In genomic region chr12:64745259-64745807, GRCh38 we compare ENCODE assay signal across 15 cellular contexts. TPM values are rescaled to one million over a fixed set of nuclear protein-coding genes. Genes with fewer than 3 reads are reported as not detected.
A peak's percentile ranks its signal among the peaks of the same experiment; 100 is the strongest.
DNase-seq lines count a peak whose midpoint lies in the region; ATAC-seq, FAIRE-seq and TF ChIP-seq lines count a peak whose summit lies in the region.
"Had no signal": no experiment of that assay in that cellular context is flagged by ENCODE, and none has a peak within 500 bp of the region (broad histone marks: within the 10 kb centered on the region; RNA-seq: fewer than 3 reads in every experiment).

No MANE protein-coding gene starts in this region.

- H3K4me3 Mint-ChIP-seq in astrocyte (ENCODE audit: unreplicated experiment) = no peak overlapping the region

- no peak for TF ChIP-seq CTCF in A549 (IDR thresholded peaks at IDR 0.05)
- TF ChIP-seq CTCF in astrocyte (IDR thresholded peaks at IDR 0.05; ENCODE audit: insufficient read depth, low read depth, low read length) = no peak
- no peak for TF ChIP-seq CTCF in mucosa of descending colon (IDR thresholded peaks at IDR 0.05)
- TF ChIP-seq CTCF in kidney (IDR thresholded peaks at IDR 0.05; ENCODE audit: borderline replicate concordance, extremely low read depth, insufficient read depth) = no peak
- TF ChIP-seq CTCF in D721Med (IDR thresholded peaks at IDR 0.05; ENCODE audit: insufficient read depth, missing control alignments) = no peak

- no peaks in the 10 kb centered on the region for H3K27me3 ChIP-seq in astrocyte (ENCODE audit: insufficient read depth, low read length)

- H3K4me1 Mint-ChIP-seq in astrocyte (ENCODE audit: low read depth, unreplicated experiment) = peaks cover 27% of the 10 kb centered on the region

- WGBS in A549 (ENCODE audit: missing lambda C conversion rate) = 77% methylated on average over 7 of the region's 7 CpGs

- TF ChIP-seq POLR2A in A549 (IDR thresholded peaks at IDR 0.05; ENCODE audit: low read length) = no peak

- FAIRE-seq in A549 (lab: Jason Lieb, UNC) (no peak), astrocyte (lab: Jason Lieb, UNC) (no peak), kidney (lab: Jason Lieb, UNC) (no peak), D721Med (lab: Jason Lieb, UNC) (no peak)
- FAIRE-seq: GM12892 had no signal

- H2AFZ ChIP-seq in astrocyte (ENCODE audit: low read depth, low read length) = no peak overlapping the region

- H3K36me3 ChIP-seq in astrocyte (ENCODE audit: insufficient read depth, low read length) (peaks cover 18% of the 10 kb centered on the region), mucosa of descending colon (ENCODE audit: low read depth) (no peaks in the 10 kb centered on the region), kidney (ENCODE audit: control insufficient read depth in 1 of 2, insufficient read depth in 2 of 2, low read length in 2 of 2) (peaks cover 35 to 54% of the 10 kb centered on the region in 2 donors)

- no peak overlapping the region for H3K9ac ChIP-seq in astrocyte (ENCODE audit: low read length)
- H3K9ac ChIP-seq in kidney (ENCODE audit: low read length in 2 of 2) = no peak overlapping the region

- H3K27me3 Mint-ChIP-seq in astrocyte (ENCODE audit: low read depth, unreplicated experiment) = no peaks in the 10 kb centered on the region

- no peak for DNase-seq in A549 (ENCODE audit: low read depth in 1 of 2, low spot score in 1 of 2)
- peak; percentile 65 for DNase-seq in NCI-H69 (lab: John Stamatoyannopoulos, UW)
- no peak for DNase-seq in astrocyte (ENCODE audit: low read depth)
- no peak for DNase-seq in mucosa of descending colon
- DNase-seq in kidney = no peak
- no peak for DNase-seq in NCI-H1105 (lab: John Stamatoyannopoulos, UW)
- DNase-seq in D721Med (ENCODE audit: insufficient read length, low spot score) = no peak
- DNase-seq: DND-41, GDM1, NCI-H1436, NCI-H2029 treated with DMSO at 0.1 percent for 48 hours, NCI-H526 treated with DMSO at 0.1 percent for 48 hours had no signal

- H3K4me3 ChIP-seq in A549 (no peak overlapping the region), astrocyte (ENCODE audit: insufficient read depth, low read depth, low read length) (no peak overlapping the region), mucosa of descending colon (no peak overlapping the region), kidney (ENCODE audit: low read length in 2 of 2) (no peak overlapping the region)
- H3K4me3 ChIP-seq: HAP-1 had no signal

- peak overlapping the region; percentile 59; the same call in 1 of the 3 replicates for H3K4me2 ChIP-seq in A549
- H3K4me2 ChIP-seq in astrocyte (ENCODE audit: low read length) = peak overlapping the region; percentile 72

- no peak overlapping the region for H3K27ac Mint-ChIP-seq in astrocyte (ENCODE audit: unreplicated experiment)

- H3K4me1 ChIP-seq in A549 (peaks cover 21% of the 10 kb centered on the region), astrocyte (ENCODE audit: insufficient read depth, low read length) (peaks cover 4% of the 10 kb centered on the region), mucosa of descending colon (ENCODE audit: low read depth) (no peaks in the 10 kb centered on the region), kidney (ENCODE audit: control insufficient read depth in 1 of 2, insufficient read depth in 1 of 2, low read depth in 1 of 2, low read length in 2 of 2) (no peaks in the 10 kb centered on the region)

- no peak for TF ChIP-seq RAD21 in A549 (conservative IDR thresholded peaks at IDR 0.05 in 1 of 2, IDR thresholded peaks at IDR 0.05 in 1 of 2)

- H3K27ac ChIP-seq in A549 = no peak overlapping the region
- H3K27ac ChIP-seq in astrocyte (ENCODE audit: low read depth, low read length) = no peak overlapping the region
- no peak overlapping the region for H3K27ac ChIP-seq in kidney (ENCODE audit: low read depth in 2 of 2, low read length in 2 of 2)

- intact Hi-C loops in mucosa of descending colon (cut with DNase I, micrococcal nuclease) (no loop called here), kidney (cut with DNase I) (no loop called here)

- TF ChIP-seq EP300 in A549 (IDR thresholded peaks at IDR 0.05) = no peak

- H4K20me1 ChIP-seq in astrocyte (ENCODE audit: insufficient read depth, low read length) = no peaks in the 10 kb centered on the region

- POLR2A ChIA-PET in A549 (lab: Yijun Ruan, JAX) = no interaction called here

- ATAC-seq in A549 (no peak), mucosa of descending colon (peak; percentile 24), HG03469 (IDR thresholded peaks at IDR 0.05; ENCODE audit: unreplicated experiment) (no peak)

- CTCF ChIA-PET in A549 (lab: Yijun Ruan, JAX) = interaction anchor here (0.7 to 2.9 kb wide), 4 partner anchors 10 to 50 kb away, joined by 3 to 8 read pairs (median 4); no protein-coding TSS in a partner anchor

- peaks cover 17% of the 10 kb centered on the region for H3K36me3 Mint-ChIP-seq in astrocyte (ENCODE audit: low read depth, unreplicated experiment)

- H3K9me3 ChIP-seq in A549 (no peaks in the 10 kb centered on the region), astrocyte (ENCODE audit: insufficient read depth, low read depth, low read length) (no peaks in the 10 kb centered on the region), mucosa of descending colon (no peaks in the 10 kb centered on the region), kidney (ENCODE audit: control insufficient read depth in 1 of 2, low read length in 2 of 2) (no peaks in the 10 kb centered on the region)
- H3K9me3 ChIP-seq: HAP-1 had no signal

- H3K9me3 Mint-ChIP-seq in astrocyte (ENCODE audit: unreplicated experiment) = no peaks in the 10 kb centered on the region

- no peaks in the 10 kb centered on the region for H3K79me2 ChIP-seq in astrocyte (ENCODE audit: insufficient read depth, low read length)

TF ChIP-seq in A549, 52 proteins besides CTCF, POLR2A, EP300 and RAD21:
- TF ChIP-seq MYC (IDR thresholded peaks at IDR 0.05; ENCODE audit: borderline replicate concordance, low read length) (no peak), JUN (IDR thresholded peaks at IDR 0.05) (no peak), HOXA7 (CRISPR knock-in tag; IDR thresholded peaks at IDR 0.05) (no peak), ZSCAN20 (CRISPR knock-in tag; IDR thresholded peaks at IDR 0.05) (no peak), RFX5 (IDR thresholded peaks at IDR 0.05) (no peak), PBX3 (IDR thresholded peaks at IDR 0.05) (no peak), BHLHE40 (IDR thresholded peaks at IDR 0.05; ENCODE audit: low read depth, low read length) (no peak), USF2 (IDR thresholded peaks at IDR 0.05) (no peak), HOXB13 (CRISPR knock-in tag; IDR thresholded peaks at IDR 0.05; ENCODE audit: low read depth) (no peak), CEBPB (IDR thresholded peaks at IDR 0.05) (no peak), CHD4 (IDR thresholded peaks at IDR 0.05; ENCODE audit: borderline replicate concordance) (no peak), PHF8 (IDR thresholded peaks at IDR 0.05; ENCODE audit: borderline replicate concordance, low read depth) (no peak), HEYL (CRISPR knock-in tag; IDR thresholded peaks at IDR 0.05) (no peak), TFCP2L1 (CRISPR knock-in tag; IDR thresholded peaks at IDR 0.05) (no peak), RARB (CRISPR knock-in tag; IDR thresholded peaks at IDR 0.05) (no peak)
- TF ChIP-seq, protein P1, sequence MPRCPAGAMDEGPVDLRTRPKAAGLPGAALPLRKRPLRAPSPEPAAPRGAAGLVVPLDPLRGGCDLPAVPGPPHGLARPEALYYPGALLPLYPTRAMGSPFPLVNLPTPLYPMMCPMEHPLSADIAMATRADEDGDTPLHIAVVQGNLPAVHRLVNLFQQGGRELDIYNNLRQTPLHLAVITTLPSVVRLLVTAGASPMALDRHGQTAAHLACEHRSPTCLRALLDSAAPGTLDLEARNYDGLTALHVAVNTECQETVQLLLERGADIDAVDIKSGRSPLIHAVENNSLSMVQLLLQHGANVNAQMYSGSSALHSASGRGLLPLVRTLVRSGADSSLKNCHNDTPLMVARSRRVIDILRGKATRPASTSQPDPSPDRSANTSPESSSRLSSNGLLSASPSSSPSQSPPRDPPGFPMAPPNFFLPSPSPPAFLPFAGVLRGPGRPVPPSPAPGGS (IDR thresholded peaks at IDR 0.05) = no peak
- TF ChIP-seq, protein P2, sequence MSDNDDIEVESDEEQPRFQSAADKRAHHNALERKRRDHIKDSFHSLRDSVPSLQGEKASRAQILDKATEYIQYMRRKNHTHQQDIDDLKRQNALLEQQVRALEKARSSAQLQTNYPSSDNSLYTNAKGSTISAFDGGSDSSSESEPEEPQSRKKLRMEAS (IDR thresholded peaks at IDR 0.05) = no peak
- TF ChIP-seq, protein P3, sequence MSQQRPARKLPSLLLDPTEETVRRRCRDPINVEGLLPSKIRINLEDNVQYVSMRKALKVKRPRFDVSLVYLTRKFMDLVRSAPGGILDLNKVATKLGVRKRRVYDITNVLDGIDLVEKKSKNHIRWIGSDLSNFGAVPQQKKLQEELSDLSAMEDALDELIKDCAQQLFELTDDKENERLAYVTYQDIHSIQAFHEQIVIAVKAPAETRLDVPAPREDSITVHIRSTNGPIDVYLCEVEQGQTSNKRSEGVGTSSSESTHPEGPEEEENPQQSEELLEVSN (IDR thresholded peaks at IDR 0.05; ENCODE audit: borderline replicate concordance, low read depth) = no peak

RNA-seq across cellular contexts. Expression of gene GNS, which starts 13.9 kb away (rescaled TPM):
- polyA plus RNA-seq in A549 (2011; rRNA removed) (109 and 136 TPM in 2 replicates), A549 (2017; fragmentation: RNase III; extraction: RNeasy Plus Mini Kit Qiagen cat#74134 plus additional on column Dnase treatment) (50.6 to 57.5 TPM (median 54.3 TPM) in 3 replicates), kidney (ENCODE audit: insufficient read depth, low read depth, low replicate concordance) (108 TPM)
- polyA plus RNA-seq in A549 (2012; cell fraction: cytosol; rRNA removed) = 17.6 and 22.2 TPM in 2 replicates
- 24.0 and 36.5 TPM in 2 replicates for polyA plus RNA-seq in A549 (2012; cell fraction: nucleus; rRNA removed)
- polyA minus RNA-seq in A549 (2011; rRNA and poly(A)+ RNA removed) = 184 and 203 TPM in 2 replicates
- total RNA-seq in astrocyte (106 and 109 TPM in 2 replicates), mucosa of descending colon (10 to 100 TPM; 57.4 to 79.2 (median 72.9) TPM), kidney (215 TPM)
